ENCODE assay signal across 15 cellular contexts in the genomic region with DNA sequence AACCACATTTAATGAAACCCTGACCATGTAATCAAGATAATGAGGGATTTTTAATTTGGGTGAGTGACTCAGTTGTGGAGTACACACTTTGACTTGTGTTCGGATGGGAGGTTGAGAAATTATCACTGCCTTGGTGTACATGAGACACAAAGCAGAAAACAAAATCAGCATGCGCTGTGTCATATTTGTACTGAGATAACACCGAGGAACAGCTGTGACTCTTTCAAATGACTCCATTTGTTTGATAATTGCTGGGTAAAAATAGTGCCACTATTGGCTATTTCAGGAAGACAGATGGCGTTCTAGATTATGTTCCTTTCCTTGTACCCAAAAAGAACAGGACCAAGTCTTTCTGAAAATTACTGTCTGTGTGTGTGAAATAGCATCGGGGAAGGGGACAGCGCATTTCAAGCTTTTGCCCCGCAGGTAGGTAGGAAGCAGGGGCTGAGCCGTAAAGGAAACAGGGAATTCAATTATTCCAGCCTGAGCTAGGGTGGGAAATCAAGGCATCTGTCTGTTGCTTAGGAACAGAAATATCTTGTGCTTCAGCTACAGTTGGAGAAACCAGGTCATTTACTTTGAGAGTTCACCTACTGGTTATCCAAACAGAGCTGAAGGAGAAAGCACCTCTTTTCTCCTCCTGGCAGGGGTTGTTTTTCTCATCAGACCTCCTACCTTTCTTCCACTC.
DNase-seq lines count a peak whose midpoint lies in the region; ATAC-seq, FAIRE-seq and TF ChIP-seq lines count a peak whose summit lies in the region.
"Had no signal": no experiment of that assay in that cellular context is flagged by ENCODE, and none has a peak within 500 bp of the region (broad histone marks: within the 10 kb centered on the region; RNA-seq: fewer than 3 reads in every experiment).

No MANE protein-coding gene starts in this region.

- ATAC-seq in K562 (no peak), pancreas (peak; percentile 79 to 88 (median 82))
- ATAC-seq: HCT116; PC-3; stimulated activated naive B cell treated with anti-CD40 and anti-IgM and Interleukin-4, amounts not matched to agents 10 μg/mL and 1 μg/mL and 100 μg/mL, for 72 hours had no signal

- in situ Hi-C loops in GM13977 (cut with MboI; ENCODE audit: low pct_unique_long_range_greater_than_20kb, low sequenced_read_pairs, unreplicated experiment), result no loop called here
- in situ Hi-C loops in K562 (cut with MboI), result loop anchor here (25.0 kb wide), 1 partner anchor 1411 kb away; no protein-coding TSS in a partner anchor
- in situ Hi-C loops in transverse colon (cut with MboI; ENCODE audit: low pct_ligation_motif_present in 1 of 4, low pct_unique_long_range_greater_than_20kb in 1 of 4, low sequenced_read_pairs in 3 of 4), result loop anchor here in 1 of 4 donors (25.0 kb wide), 1 partner anchor 236 kb away; no protein-coding TSS in a partner anchor

- TF ChIP-seq CTCF in GM13977 (IDR thresholded peaks at IDR 0.05; ENCODE audit: extremely low read depth, insufficient read depth, missing control alignments), result no peak
- no peak for TF ChIP-seq CTCF in K562 (IDR thresholded peaks at IDR 0.05 in 2 of 3, conservative IDR thresholded peaks at IDR 0.05 in 1 of 3; ENCODE audit: insufficient read depth in 2 of 3, low read depth in 1 of 3, low read length in 3 of 3)
- no peak for TF ChIP-seq CTCF in pancreas (IDR thresholded peaks at IDR 0.05)
- TF ChIP-seq CTCF in transverse colon (IDR thresholded peaks at IDR 0.05), result no peak

- H3K9me1 ChIP-seq in K562 (ENCODE audit: control insufficient read depth, insufficient read depth, low read length), result no peaks in the 10 kb centered on the region

- FAIRE-seq in K562 (lab: Jason Lieb, UNC) (no peak), pancreas (lab: Jason Lieb, UNC) (no peak), RCC 7860 (lab: Jason Lieb, UNC) (no peak)
- FAIRE-seq: G401.6, kidney had no signal

- TF ChIP-seq POLR2A in K562 (conservative IDR thresholded peaks at IDR 0.05) (no peak), transverse colon (IDR thresholded peaks at IDR 0.05) (no peak)

- H3K4me3 ChIP-seq in K562 (no peak overlapping the region), pancreas (no peak overlapping the region), transverse colon (no peak overlapping the region)

- H3K9ac ChIP-seq in K562 (ENCODE audit: insufficient read depth in 1 of 2, low read depth in 2 of 2, low read length in 2 of 2), result no peak overlapping the region

- H3K27ac ChIP-seq in K562 (ENCODE audit: extremely low read depth, low read depth, low read length), result no peak overlapping the region
- peak overlapping the region in 1 of 4 donors; percentile 28 for H3K27ac ChIP-seq in pancreas
- no peak overlapping the region for H3K27ac ChIP-seq in transverse colon
- H3K27ac ChIP-seq: epithelial cell of prostate had no signal

- 2% methylated on average over 8 of the region's 8 CpGs for WGBS in K562 (ENCODE audit: insufficient coverage, low coverage, missing lambda C conversion rate)
- 26 to 33% methylated on average over 8 of the region's 8 CpGs for WGBS in pancreas, 2 donors
- WGBS in transverse colon (ENCODE audit: low coverage in 1 of 2), 2 donors, result 44 to 61% methylated on average over 5 to 8 of the region's 8 CpGs

- BruUV-seq in K562 (replicated peaks; lab: Mats Ljungman, UMichigan), result no TSS peak

- no peak for TF ChIP-seq RAD21 in K562 (CRISPR knock-in tag; conservative IDR thresholded peaks at IDR 0.05 in 1 of 2, IDR thresholded peaks at IDR 0.05 in 1 of 2)

- H3K27me3 ChIP-seq in K562 (ENCODE audit: control insufficient read depth in 2 of 2, insufficient read depth in 2 of 2, low read length in 2 of 2), result peaks cover 0 to 6% of the 10 kb centered on the region in 2 experiments; a peak in 2 of 5 replicates
- H3K27me3 ChIP-seq in pancreas, result no peaks in the 10 kb centered on the region
- H3K27me3 ChIP-seq in transverse colon, result no peaks in the 10 kb centered on the region

- H2AFZ ChIP-seq in K562 (ENCODE audit: low read depth, low read length), result no peak overlapping the region

- no peaks in the 10 kb centered on the region for H3K4me1 ChIP-seq in K562 (replicated peaks in 1 of 2; ENCODE audit: control insufficient read depth in 2 of 2, insufficient read depth in 2 of 2, low read length in 2 of 2)
- no peaks in the 10 kb centered on the region for H3K4me1 ChIP-seq in pancreas
- H3K4me1 ChIP-seq in transverse colon, result no peaks in the 10 kb centered on the region

- POLR2A ChIA-PET in K562 (lab: Yijun Ruan, JAX), result interaction anchor here (0.7 kb wide), 1 partner anchor 265 kb away, joined by 3 read pairs; no protein-coding TSS in a partner anchor

- intact Hi-C loops in K562 (cut with micrococcal nuclease) (no loop called here), pancreas (cut with DNase I) (no loop called here), transverse colon (cut with DNase I; ENCODE audit: low total_unique reads) (no loop called here)

- no peaks in the 10 kb centered on the region for H4K20me1 ChIP-seq in K562 (replicated peaks; ENCODE audit: control insufficient read depth, insufficient read depth, low read length)

- H3K9me3 ChIP-seq in K562 (replicated peaks; ENCODE audit: control insufficient read depth, insufficient read depth, low read depth, low read length) (no peaks in the 10 kb centered on the region), pancreas (no peaks in the 10 kb centered on the region), transverse colon (no peaks in the 10 kb centered on the region)

- no peak for TF ChIP-seq EP300 in K562 (IDR thresholded peaks at IDR 0.05; ENCODE audit: low read length)
- no peak for TF ChIP-seq EP300 in transverse colon (IDR thresholded peaks at IDR 0.05; ENCODE audit: low read depth)

- DNase-seq in GM13977 (ENCODE audit: low spot score) (peak; percentile 18), NCI-H1092 treated with DMSO at 0.1 percent for 48 hours (lab: John Stamatoyannopoulos, UW) (peak; percentile 36), K562 (ENCODE audit: extremely low read depth in 1 of 4, low spot score in 3 of 4) (no peak), pancreas (no peak), RCC 7860 (ENCODE audit: low spot score) (no peak), NAMALWA (ENCODE audit: low spot score) (no peak), GDM1 (lab: John Stamatoyannopoulos, UW) (no peak), transverse colon (no peak)
- DNase-seq: CD4-positive, CD25-positive, alpha-beta regulatory T cell; kidney; PC-3; stimulated activated naive B cell treated with anti-CD40 and anti-IgM and Interleukin-4, amounts not matched to agents 10 μg/mL and 1 μg/mL and 100 μg/mL, for 72 hours had no signal

- CTCF ChIA-PET in K562 (lab: Yijun Ruan, JAX; ENCODE audit: low intra/inter-chr PET ratio), result no interaction called here

- no peaks in the 10 kb centered on the region for H3K79me2 ChIP-seq in K562 (ENCODE audit: control insufficient read depth, insufficient read depth, low read length)

- no peak overlapping the region for H3K4me2 ChIP-seq in K562 (ENCODE audit: insufficient read depth, low read length)

- H3K36me3 ChIP-seq in K562 (ENCODE audit: control insufficient read depth, insufficient read depth, low read length) (no peaks in the 10 kb centered on the region), pancreas (no peaks in the 10 kb centered on the region), transverse colon (no peaks in the 10 kb centered on the region)

TF ChIP-seq in K562, 482 proteins besides CTCF, POLR2A, EP300 and RAD21:
- no peak for TF ChIP-seq VEZF1 (CRISPR knock-in tag; IDR thresholded peaks at IDR 0.05)
- TF ChIP-seq MEF2D (tag; conservative IDR thresholded peaks at IDR 0.05; ENCODE audit: low read depth), result peak; percentile 55; the same call in 1 of the 2 replicates
- TF ChIP-seq DMBX1 (CRISPR knock-in tag; IDR thresholded peaks at IDR 0.05; ENCODE audit: borderline replicate concordance), result no peak
- TF ChIP-seq NELFE (IDR thresholded peaks at IDR 0.05; ENCODE audit: insufficient read depth, insufficient read length), result no peak

Comparison
In these comparisons a context has a peak if more than half of its experiments do, and no peak if none do; other contexts are left out.
1. DNase-seq: peak in GM13977 (single experiment) and NCI-H1092 treated with DMSO at 0.1 percent for 48 hours (single experiment); none in K562 (0 of 4), pancreas (0 of 6), RCC 7860 (single experiment), NAMALWA (single experiment), GDM1 (single experiment) and transverse colon (single experiment).